ENCODE assay signal across 1 cellular context in genomic region chrX:153926863-153927685, GRCh38.
TF ChIP-seq lines count a peak whose summit lies in the region.

No MANE protein-coding gene starts in this region.

TF ChIP-seq in HepG2, 621 proteins besides CTCF, POLR2A, EP300 and RAD21 (continued from another document and continues in another):
- no peak for TF ChIP-seq PREB (CRISPR knock-in tag; IDR thresholded peaks at IDR 0.05)
- no peak for TF ChIP-seq ZBTB39 (CRISPR knock-in tag; IDR thresholded peaks at IDR 0.05)
- TF ChIP-seq ARID4A (CRISPR knock-in tag; IDR thresholded peaks at IDR 0.05; ENCODE audit: borderline replicate concordance): peak; percentile 41; the same call in 1 of the 2 replicates
- 0 out of 2 replicates have a peak, but pooled peaks have one; percentile 26 for TF ChIP-seq SP4 (CRISPR knock-in tag; IDR thresholded peaks at IDR 0.05)
- no peak for TF ChIP-seq ZNF781 (CRISPR knock-in tag; IDR thresholded peaks at IDR 0.05; ENCODE audit: borderline replicate concordance, not compliant biosample characterization)
- TF ChIP-seq SOX5 (CRISPR knock-in tag; IDR thresholded peaks at IDR 0.05; ENCODE audit: borderline replicate concordance): peak; percentile 21; the same call in 1 of the 2 replicates
- TF ChIP-seq POLR2G (IDR thresholded peaks at IDR 0.05; ENCODE audit: low read depth, low read length): peak; percentile 70
- TF ChIP-seq CCDC6 (CRISPR knock-in tag; IDR thresholded peaks at IDR 0.05): peak; percentile 15; the same call in 1 of the 2 replicates
- TF ChIP-seq PAXIP1 (CRISPR knock-in tag; conservative IDR thresholded peaks at IDR 0.05): peak; percentile 61
- no peak for TF ChIP-seq ZNF567 (CRISPR knock-in tag; IDR thresholded peaks at IDR 0.05; ENCODE audit: borderline replicate concordance)
- peak; percentile 40; the same call in 1 of the 2 replicates for TF ChIP-seq ZNF281 (CRISPR knock-in tag; IDR thresholded peaks at IDR 0.05; ENCODE audit: borderline replicate concordance)
- TF ChIP-seq NR2F1 (CRISPR knock-in tag; IDR thresholded peaks at IDR 0.05): peak in 1 of 2 experiments; percentile 46; a peak in 3 of 4 replicates
- TF ChIP-seq ZNF687 (CRISPR knock-in tag; IDR thresholded peaks at IDR 0.05): peak; percentile 81
- TF ChIP-seq NFE2 (CRISPR knock-in tag; IDR thresholded peaks at IDR 0.05): no peak
- TF ChIP-seq CC2D1A (CRISPR knock-in tag; IDR thresholded peaks at IDR 0.05): no peak
- no peak for TF ChIP-seq PBX2 (CRISPR knock-in tag; IDR thresholded peaks at IDR 0.05)
- TF ChIP-seq ZNF451 (CRISPR knock-in tag; IDR thresholded peaks at IDR 0.05): 0 out of 2 replicates have a peak, but pooled peaks have one; percentile 24
- peak; percentile 33; the same call in 1 of the 2 replicates for TF ChIP-seq KDM2A (CRISPR knock-in tag; IDR thresholded peaks at IDR 0.05; ENCODE audit: borderline replicate concordance, low read depth)
- TF ChIP-seq ZNF276 (CRISPR knock-in tag; IDR thresholded peaks at IDR 0.05; ENCODE audit: low read depth): no peak
